ENCODE assay signal across 8 cellular contexts in genomic region chr1:241834733-241835377, GRCh38. TPM values are rescaled to one million over a fixed set of nuclear protein-coding genes. Genes with fewer than 3 reads are reported as not detected.
DNase-seq lines count a peak whose midpoint lies in the region; ATAC-seq and TF ChIP-seq lines count a peak whose summit lies in the region.

No MANE protein-coding gene starts in this region.

- no peak overlapping the region for H3K4me3 ChIP-seq in hepatocyte

- H3K4me1 Mint-ChIP-seq in CD14-positive monocyte, result peaks cover 3% of the 10 kb centered on the region

- H3K9me3 ChIP-seq in hepatocyte (ENCODE audit: low read depth), result no peaks in the 10 kb centered on the region

- DNase-seq in CD14-positive monocyte (ENCODE audit: low spot score) (no peak), SKM-1 treated with dmso at 0.1 percent for 144 hours (lab: John Stamatoyannopoulos, UW; ENCODE audit: unreplicated experiment) (peak; percentile 31), hepatocyte (ENCODE audit: low spot score) (peak; percentile 58)
- DNase-seq in activated CD8-positive, alpha-beta memory T cell treated with anti-CD3 and anti-CD28 coated beads, Interleukin-2, amount 50 U/mL, for 48 hours, result no peak

- no peaks in the 10 kb centered on the region for H3K9me2 ChIP-seq in hepatocyte (replicated peaks; ENCODE audit: insufficient read depth)

- no peaks in the 10 kb centered on the region for H3K9me3 Mint-ChIP-seq in CD14-positive monocyte

- H3K36me3 Mint-ChIP-seq in CD14-positive monocyte, result no peaks in the 10 kb centered on the region

- H3K27me3 ChIP-seq in hepatocyte, result no peaks in the 10 kb centered on the region

- H3K27me3 Mint-ChIP-seq in CD14-positive monocyte (ENCODE audit: low read depth in 3 of 3), result peaks cover 0 to 6% (median 0%) of the 10 kb centered on the region in 3 donors

- H3K4me1 ChIP-seq in hepatocyte (ENCODE audit: insufficient read depth), result no peaks in the 10 kb centered on the region

- WGBS in hepatocyte (ENCODE audit: low lambda C conversion rate, missing lambda C conversion rate), result 4% methylated on average over 1 of the region's 1 CpG

- no peak overlapping the region for H3K27ac ChIP-seq in hepatocyte

- H3K27ac Mint-ChIP-seq in CD14-positive monocyte, result no peak overlapping the region

- H3K4me2 ChIP-seq in hepatocyte, result no peak overlapping the region

- ATAC-seq in HG03354 (IDR thresholded peaks at IDR 0.05; ENCODE audit: poor library complexity, severe bottlenecking, unreplicated experiment), result peak; percentile 41
- ATAC-seq in HG03460 (IDR thresholded peaks at IDR 0.05; ENCODE audit: unreplicated experiment), result no peak
- ATAC-seq in HG03039 (IDR thresholded peaks at IDR 0.05; ENCODE audit: unreplicated experiment), result no peak
- no peak for ATAC-seq in GM18870 (IDR thresholded peaks at IDR 0.05; ENCODE audit: unreplicated experiment)

- H3K79me2 ChIP-seq in hepatocyte, result no peaks in the 10 kb centered on the region

- intact Hi-C loops in CD14-positive monocyte (cut with micrococcal nuclease), result loop anchor here in 1 of 2 donors (10.0 kb wide), 1 partner anchor 70 kb away; no protein-coding TSS in a partner anchor

- no peaks in the 10 kb centered on the region for H4K20me1 ChIP-seq in hepatocyte (ENCODE audit: insufficient read depth, poor library complexity, severe bottlenecking)

- H3K36me3 ChIP-seq in hepatocyte (replicated peaks; ENCODE audit: insufficient read depth, low read depth), result no peaks in the 10 kb centered on the region

- H2AFZ ChIP-seq in hepatocyte, result no peak overlapping the region

- TF ChIP-seq CTCF in CD14-positive monocyte (IDR thresholded peaks at IDR 0.05) (peak; percentile 71), hepatocyte (IDR thresholded peaks at IDR 0.05; ENCODE audit: poor library complexity) (peak; percentile 85)

- H3K4me3 Mint-ChIP-seq in CD14-positive monocyte, result no peak overlapping the region

RNA-seq across cellular contexts. Expression of gene EXO1, which starts 13.1 kb away (rescaled TPM):
- polyA plus RNA-seq in CD14-positive monocyte, result under 1 TPM in 1 of 2 donors, not detected in 1; 0.26 TPM
- total RNA-seq in hepatocyte, result 1.6 and 5.0 TPM in 2 replicates
- polyA plus RNA-seq in hepatocyte, result 1.00 and 3.1 TPM in 2 replicates

Comparison
In these comparisons a context has a peak if more than half of its experiments do, and no peak if none do; other contexts are left out.
1. DNase-seq: peak in SKM-1 treated with dmso at 0.1 percent for 144 hours (single experiment) and hepatocyte (single experiment); none in CD14-positive monocyte (single experiment) and activated CD8-positive, alpha-beta memory T cell treated with anti-CD3 and anti-CD28 coated beads, Interleukin-2, amount 50 U/mL, for 48 hours (single experiment).